In genomic region chrX:106415276-106415895, GRCh38 we compare ENCODE assay signal across 8 cellular contexts.
DNase-seq lines count a peak whose midpoint lies in the region; ATAC-seq and TF ChIP-seq lines count a peak whose summit lies in the region.

No MANE protein-coding gene starts in this region.

- no peak overlapping the region for H3K9ac ChIP-seq in DND-41 (ENCODE audit: low read depth, low read length)

- H4K20me1 ChIP-seq in DND-41 (ENCODE audit: insufficient read depth, low read length): no peaks in the 10 kb centered on the region

- WGBS in tibial nerve, 2 donors: 24 to 36% methylated on average over 2 of the region's 2 CpGs
- WGBS in suprapubic skin: 29% methylated on average over 2 of the region's 2 CpGs

- TF ChIP-seq EP300 in tibial nerve (IDR thresholded peaks at IDR 0.05) (no peak), suprapubic skin (IDR thresholded peaks at IDR 0.05) (no peak)

- H3K9me3 ChIP-seq in DND-41 (ENCODE audit: insufficient read depth, low read length, severe bottlenecking): no peaks in the 10 kb centered on the region
- H3K9me3 ChIP-seq in Peyer's patch: no peaks in the 10 kb centered on the region
- no peaks in the 10 kb centered on the region for H3K9me3 ChIP-seq in tibial nerve
- no peaks in the 10 kb centered on the region for H3K9me3 ChIP-seq in suprapubic skin
- no peaks in the 10 kb centered on the region for H3K9me3 ChIP-seq in vagina

- H3K27ac ChIP-seq in DND-41 (ENCODE audit: low read length) (no peak overlapping the region), Peyer's patch (no peak overlapping the region), tibial nerve (no peak overlapping the region), suprapubic skin (no peak overlapping the region), vagina (no peak overlapping the region)

- intact Hi-C loops in vagina (cut with DNase I): no loop called here

- DNase-seq in DND-41: no peak
- peak; percentile 11 for DNase-seq in GM19240 (ENCODE audit: insufficient read length, low spot score)
- DNase-seq in Peyer's patch: peak in 1 of 3 donors; percentile 47
- DNase-seq in fibroblast of villous mesenchyme (ENCODE audit: low read depth): peak; percentile 12
- no peak for DNase-seq in tibial nerve (ENCODE audit: low spot score in 2 of 2)
- no peak for DNase-seq in suprapubic skin (ENCODE audit: low spot score in 2 of 2)
- no peak for DNase-seq in vagina (ENCODE audit: extremely low spot score in 2 of 2)

- no peak overlapping the region for H3K4me3 ChIP-seq in DND-41 (ENCODE audit: low read depth in 1 of 2, low read length in 2 of 2)
- H3K4me3 ChIP-seq in Peyer's patch: no peak overlapping the region
- H3K4me3 ChIP-seq in fibroblast of villous mesenchyme (ENCODE audit: low read depth, low read length): no peak overlapping the region
- no peak overlapping the region for H3K4me3 ChIP-seq in tibial nerve
- no peak overlapping the region for H3K4me3 ChIP-seq in suprapubic skin
- H3K4me3 ChIP-seq in vagina: no peak overlapping the region

- ATAC-seq in DND-41 (ENCODE audit: insufficient read depth, low read depth) (no peak), HG03175 (IDR thresholded peaks at IDR 0.05; ENCODE audit: unreplicated experiment) (peak; percentile 74)

- H3K36me3 ChIP-seq in DND-41 (ENCODE audit: insufficient read depth, low read length) (no peaks in the 10 kb centered on the region), Peyer's patch (no peaks in the 10 kb centered on the region), tibial nerve (no peaks in the 10 kb centered on the region), suprapubic skin (no peaks in the 10 kb centered on the region), vagina (no peaks in the 10 kb centered on the region)

- TF ChIP-seq CTCF in DND-41 (IDR thresholded peaks at IDR 0.05; ENCODE audit: borderline replicate concordance, extremely low read depth, low read length, poor library complexity, severe bottlenecking) (peak; percentile 60), Peyer's patch (IDR thresholded peaks at IDR 0.05) (peak in 5 of 6 experiments; percentile 17 to 60 (median 46)), fibroblast of villous mesenchyme (IDR thresholded peaks at IDR 0.05; ENCODE audit: insufficient read depth, low read depth, low read length) (peak; percentile 65), tibial nerve (IDR thresholded peaks at IDR 0.05) (peak; percentile 27 to 73 (median 41)), suprapubic skin (IDR thresholded peaks at IDR 0.05) (peak in 1 of 2 donors; percentile 33), vagina (IDR thresholded peaks at IDR 0.05) (peak in 1 of 3 experiments; percentile 36)

- H2AFZ ChIP-seq in DND-41 (ENCODE audit: low read depth, low read length): no peak overlapping the region

- no peaks in the 10 kb centered on the region for H3K79me2 ChIP-seq in DND-41 (ENCODE audit: insufficient read depth, low read length)

- H3K4me2 ChIP-seq in DND-41 (ENCODE audit: insufficient read depth, low read length): no peak overlapping the region

- TF ChIP-seq POLR2A in Peyer's patch (IDR thresholded peaks at IDR 0.05): no peak
- TF ChIP-seq POLR2A in tibial nerve (IDR thresholded peaks at IDR 0.05): no peak
- TF ChIP-seq POLR2A in suprapubic skin (IDR thresholded peaks at IDR 0.05): no peak
- TF ChIP-seq POLR2A in vagina (IDR thresholded peaks at IDR 0.05): no peak

- no peaks in the 10 kb centered on the region for H3K27me3 ChIP-seq in DND-41 (ENCODE audit: insufficient read depth, low read length, poor library complexity)
- no peaks in the 10 kb centered on the region for H3K27me3 ChIP-seq in Peyer's patch
- no peaks in the 10 kb centered on the region for H3K27me3 ChIP-seq in tibial nerve
- no peaks in the 10 kb centered on the region for H3K27me3 ChIP-seq in suprapubic skin
- H3K27me3 ChIP-seq in vagina: no peaks in the 10 kb centered on the region

- H3K4me1 ChIP-seq in DND-41 (ENCODE audit: insufficient read depth, low read length) (no peaks in the 10 kb centered on the region), Peyer's patch (no peaks in the 10 kb centered on the region), tibial nerve (no peaks in the 10 kb centered on the region), suprapubic skin (no peaks in the 10 kb centered on the region), vagina (no peaks in the 10 kb centered on the region)

Comparison
In these comparisons a context has a peak if more than half of its experiments do, and no peak if none do; other contexts are left out.
1. DNase-seq: peak in GM19240 (single experiment) and fibroblast of villous mesenchyme (single experiment); none in DND-41 (single experiment), tibial nerve (0 of 2), suprapubic skin (0 of 2) and vagina (0 of 2).